1 cellular context compared by ENCODE assay signal in the genomic region with DNA sequence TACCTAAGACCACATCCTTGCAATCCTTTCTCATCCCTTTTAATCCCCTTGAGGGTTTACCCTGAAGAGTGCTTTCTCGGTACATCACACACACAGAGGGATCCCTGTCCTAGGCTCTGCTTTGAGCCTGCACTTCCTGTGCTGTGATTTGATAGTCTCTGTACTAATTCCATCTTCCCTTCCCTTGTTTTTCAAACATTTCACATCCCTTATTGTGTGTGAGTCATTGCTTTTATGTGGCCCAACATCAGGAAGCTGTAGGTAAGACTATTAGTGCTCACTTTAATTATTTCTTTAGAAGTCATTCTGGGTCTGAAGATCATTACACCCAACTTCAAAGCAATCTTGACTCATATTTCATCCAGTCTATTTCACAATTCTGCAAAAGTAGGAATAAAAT.
TF ChIP-seq lines count a peak whose summit lies in the region.

No MANE protein-coding gene starts in this region.

TF ChIP-seq in A549, 52 proteins besides CTCF, POLR2A, EP300 and RAD21 (continued from another document):
- no peak for TF ChIP-seq RNF2 (IDR thresholded peaks at IDR 0.05; ENCODE audit: borderline replicate concordance, low read depth)
